Comparison of ENCODE assay signal across 1 cellular context in genomic region chr2:38470115-38470514, GRCh38.
TF ChIP-seq lines count a peak whose summit lies in the region.

No MANE protein-coding gene starts in this region.

TF ChIP-seq in K562, 482 proteins besides CTCF, POLR2A, EP300 and RAD21 (continued from another document):
- TF ChIP-seq RREB1 (CRISPR knock-in tag; IDR thresholded peaks at IDR 0.05) (no peak), NCOA4 (IDR thresholded peaks at IDR 0.05; ENCODE audit: partially characterized antibody) (no peak), ZBTB7A (IDR thresholded peaks at IDR 0.05; ENCODE audit: borderline replicate concordance, control insufficient read depth, low read depth, low read length) (no peak), MECOM (CRISPR knock-in tag; IDR thresholded peaks at IDR 0.05) (no peak), ZFP36 (IDR thresholded peaks at IDR 0.05; ENCODE audit: low read depth, low read length, partially characterized antibody) (peak; percentile 66), RBM25 (IDR thresholded peaks at IDR 0.05; ENCODE audit: low read depth, low read length, severe bottlenecking) (peak; percentile 92), BCOR (IDR thresholded peaks at IDR 0.05) (peak; percentile 83), SUPT5H (IDR thresholded peaks at IDR 0.05) (no peak), KDM1A (IDR thresholded peaks at IDR 0.05) (peak in 1 of 2 experiments; percentile 38; a peak in 1 of 4 replicates), CBX3 (IDR thresholded peaks at IDR 0.05; ENCODE audit: borderline replicate concordance in 1 of 2, low read length in 2 of 2) (no peak)
